In genomic region chr7:100429637-100430449, GRCh38 we compare ENCODE assay signal across 8 cellular contexts. TPM values are rescaled to one million over a fixed set of nuclear protein-coding genes. Genes with fewer than 3 reads are reported as not detected.
A peak's percentile ranks its signal among the peaks of the same experiment; 100 is the strongest.
DNase-seq lines count a peak whose midpoint lies in the region; ATAC-seq and TF ChIP-seq lines count a peak whose summit lies in the region.

Gene MEPCE (plus strand): TSS chr7:100429831. CDS start chr7:100430019, 188 bp downstream.

- CTCF ChIA-PET in HEK293 (lab: Yijun Ruan, JAX): interaction anchor here (0.7 to 1.4 kb wide), 3 partner anchors 22 to 297 kb away, joined by 3 to 5 read pairs (median 3); no protein-coding TSS in a partner anchor

- peak within 1 kb of the TSS; percentile 83 for H3K4me3 ChIP-seq in HEK293 (ENCODE audit: low read depth, low read length)
- peak within 1 kb of the TSS; percentile 94 for H3K4me3 ChIP-seq in NB4 (ENCODE audit: low read depth, low read length)
- H3K4me3 ChIP-seq in SK-N-MC: peak within 1 kb of the TSS; percentile 97
- peak within 1 kb of the TSS; percentile 74 for H3K4me3 ChIP-seq in neuron (ENCODE audit: low read length)
- peak within 1 kb of the TSS; percentile 69 to 88 for H3K4me3 ChIP-seq in stomach smooth muscle (ENCODE audit: low read length in 2 of 2)

- ATAC-seq in foreskin keratinocyte: peak; percentile 58

- in situ Hi-C loops in G401 (cut with HindIII; ENCODE audit: low sequenced_read_pairs): no loop called here

- POLR2A ChIA-PET in HEK293 (lab: Yijun Ruan, JAX): interaction anchor here (0.5 to 3.3 kb wide), 47 partner anchors 7 to 860 kb away, joined by 3 to 39 read pairs (median 5); partner anchors contain the start of genes AGFG2, AP4M1, EPHB4 and FBXO24

- peaks cover 4% of the 10 kb centered on the region for H3K4me1 ChIP-seq in HEK293 (ENCODE audit: control insufficient read depth, insufficient read depth, low read length)
- peaks cover under 1% of the 10 kb centered on the region for H3K4me1 ChIP-seq in foreskin keratinocyte
- H3K4me1 ChIP-seq in neuron (ENCODE audit: insufficient read depth, low read length): peaks cover 20% of the 10 kb centered on the region
- H3K4me1 ChIP-seq in stomach smooth muscle (ENCODE audit: control insufficient read depth, insufficient read depth, low read length): peaks cover 39% of the 10 kb centered on the region

- TF ChIP-seq POLR2A in NB4 (IDR thresholded peaks at IDR 0.05; ENCODE audit: extremely low read depth, insufficient read length): peak; percentile 58

- H3K9ac ChIP-seq in SK-N-MC (ENCODE audit: insufficient read length) (peak within 1 kb of the TSS; percentile 100), stomach smooth muscle (ENCODE audit: low read length in 2 of 2) (peak within 1 kb of the TSS; percentile 92 to 98)

- peak within 1 kb of the TSS; percentile 69 for H2AFZ ChIP-seq in neuron (ENCODE audit: low read depth, low read length)

- no peak for TF ChIP-seq CTCF in HEK293 (tag by site-specific recombination; IDR thresholded peaks at IDR 0.05)
- TF ChIP-seq CTCF in NB4 (IDR thresholded peaks at IDR 0.05; ENCODE audit: low read depth, low read length): no peak
- peak; percentile 2 for TF ChIP-seq CTCF in foreskin keratinocyte (conservative IDR thresholded peaks at IDR 0.05)

- no peaks in the 10 kb centered on the region for H3K27me3 ChIP-seq in foreskin keratinocyte
- no peaks in the 10 kb centered on the region for H3K27me3 ChIP-seq in neuron (ENCODE audit: insufficient read depth, low read length)
- no peaks in the 10 kb centered on the region for H3K27me3 ChIP-seq in stomach smooth muscle (ENCODE audit: control insufficient read depth in 1 of 2, insufficient read depth in 2 of 2, low read length in 2 of 2)

- no peaks in the 10 kb centered on the region for H3K9me3 ChIP-seq in HEK293 (ENCODE audit: control insufficient read depth, insufficient read depth, low read depth, low read length)
- peaks cover 2% of the 10 kb centered on the region; the same call in 1 of the 2 replicates for H3K9me3 ChIP-seq in SK-N-MC (ENCODE audit: low read depth, low read length)
- H3K9me3 ChIP-seq in neuron (ENCODE audit: low read length): no peaks in the 10 kb centered on the region
- H3K9me3 ChIP-seq in stomach smooth muscle (ENCODE audit: control insufficient read depth in 2 of 2, low read length in 2 of 2): no peaks in the 10 kb centered on the region

- peak; percentile 92 for DNase-seq in G401 (ENCODE audit: low spot score)
- peak; percentile 95 for DNase-seq in NB4 (ENCODE audit: low read depth)
- DNase-seq in SK-N-MC (ENCODE audit: low read depth, low spot score): peak; percentile 81
- peak; percentile 94 for DNase-seq in activated naive CD4-positive, alpha-beta T cell treated with Interleukin-2 at 50 U/mL for 16 hours
- peak; percentile 78 to 89 for DNase-seq in foreskin keratinocyte

- peaks cover 4 to 44% of the 10 kb centered on the region in 2 experiments; a peak in 2 of 3 replicates for H3K36me3 ChIP-seq in HEK293 (ENCODE audit: control insufficient read depth in 2 of 2, insufficient read depth in 1 of 2, low read length in 2 of 2)
- H3K36me3 ChIP-seq in SK-N-MC (ENCODE audit: insufficient read depth, low read length): peaks cover 39% of the 10 kb centered on the region
- peaks cover 34% of the 10 kb centered on the region for H3K36me3 ChIP-seq in neuron (ENCODE audit: insufficient read depth, low read length)
- H3K36me3 ChIP-seq in stomach smooth muscle (ENCODE audit: control insufficient read depth in 2 of 2, insufficient read depth in 2 of 2, low read length in 2 of 2): peaks cover 16 to 20% of the 10 kb centered on the region in 2 donors

- H3K27ac ChIP-seq in HEK293 (ENCODE audit: extremely low read depth, low read depth, low read length): peak within 1 kb of the TSS; percentile 97
- peak within 1 kb of the TSS; percentile 100 for H3K27ac ChIP-seq in SK-N-MC
- peak within 1 kb of the TSS; percentile 87 for H3K27ac ChIP-seq in foreskin keratinocyte
- H3K27ac ChIP-seq in stomach smooth muscle (ENCODE audit: low read length): peak within 1 kb of the TSS; percentile 100

TF ChIP-seq in HEK293, 187 proteins besides CTCF, POLR2A, EP300 and RAD21 (continues in another document):
- TF ChIP-seq ZNF76 (tag by site-specific recombination; IDR thresholded peaks at IDR 0.05; ENCODE audit: borderline replicate concordance, low read depth) (peak; percentile 28; the same call in 1 of the 2 replicates), PRDM10 (tag by site-specific recombination; IDR thresholded peaks at IDR 0.05) (0 out of 2 replicates have a peak, but pooled peaks have one; percentile 8), ZNF184 (tag by site-specific recombination; IDR thresholded peaks at IDR 0.05) (0 out of 2 replicates have a peak, but pooled peaks have one; percentile 36), GLIS1 (tag by site-specific recombination; IDR thresholded peaks at IDR 0.05) (peak; percentile 98), ZNF112 (tag by site-specific recombination; IDR thresholded peaks at IDR 0.05) (no peak), ZNF121 (tag by site-specific recombination; IDR thresholded peaks at IDR 0.05) (no peak), ZBTB7A (tag by site-specific recombination; IDR thresholded peaks at IDR 0.05; ENCODE audit: low read depth) (peak; percentile 16; the same call in 1 of the 2 replicates), ZNF596 (tag by site-specific recombination; IDR thresholded peaks at IDR 0.05) (0 out of 2 replicates have a peak, but pooled peaks have one; percentile 40), OVOL3 (tag by site-specific recombination; IDR thresholded peaks at IDR 0.05) (no peak), ZEB2 (tag by site-specific recombination; IDR thresholded peaks at IDR 0.05) (0 out of 2 replicates have a peak, but pooled peaks have one; percentile 11), ZNF23 (tag by site-specific recombination; IDR thresholded peaks at IDR 0.05; ENCODE audit: borderline replicate concordance) (no peak), ZIC2 (tag by site-specific recombination; IDR thresholded peaks at IDR 0.05) (peak; percentile 72)
- TF ChIP-seq, protein P1, sequence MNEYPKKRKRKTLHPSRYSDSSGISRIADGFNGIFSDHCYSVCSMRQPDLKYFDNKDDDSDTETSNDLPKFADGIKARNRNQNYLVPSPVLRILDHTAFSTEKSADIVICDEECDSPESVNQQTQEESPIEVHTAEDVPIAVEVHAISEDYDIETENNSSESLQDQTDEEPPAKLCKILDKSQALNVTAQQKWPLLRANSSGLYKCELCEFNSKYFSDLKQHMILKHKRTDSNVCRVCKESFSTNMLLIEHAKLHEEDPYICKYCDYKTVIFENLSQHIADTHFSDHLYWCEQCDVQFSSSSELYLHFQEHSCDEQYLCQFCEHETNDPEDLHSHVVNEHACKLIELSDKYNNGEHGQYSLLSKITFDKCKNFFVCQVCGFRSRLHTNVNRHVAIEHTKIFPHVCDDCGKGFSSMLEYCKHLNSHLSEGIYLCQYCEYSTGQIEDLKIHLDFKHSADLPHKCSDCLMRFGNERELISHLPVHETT (tag by site-specific recombination; IDR thresholded peaks at IDR 0.05): no peak
- TF ChIP-seq, protein P2, sequence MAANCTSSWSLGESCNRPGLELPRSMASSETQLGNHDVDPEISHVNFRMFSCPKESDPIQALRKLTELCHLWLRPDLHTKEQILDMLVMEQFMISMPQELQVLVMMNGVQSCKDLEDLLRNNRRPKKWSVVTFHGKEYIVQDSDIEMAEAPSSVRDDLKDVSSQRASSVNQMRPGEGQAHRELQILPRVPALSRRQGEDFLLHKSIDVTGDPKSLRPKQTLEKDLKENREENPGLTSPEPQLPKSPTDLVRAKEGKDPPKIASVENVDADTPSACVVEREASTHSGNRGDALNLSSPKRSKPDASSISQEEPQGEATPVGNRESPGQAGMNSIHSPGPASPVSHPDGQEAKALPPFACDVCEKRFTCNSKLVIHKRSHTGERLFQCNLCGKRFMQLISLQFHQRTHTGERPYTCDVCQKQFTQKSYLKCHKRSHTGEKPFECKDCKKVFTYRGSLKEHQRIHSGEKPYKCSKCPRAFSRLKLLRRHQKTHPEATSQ (tag by site-specific recombination; IDR thresholded peaks at IDR 0.05): 0 out of 2 replicates have a peak, but pooled peaks have one; percentile 16
- TF ChIP-seq, protein P3, sequence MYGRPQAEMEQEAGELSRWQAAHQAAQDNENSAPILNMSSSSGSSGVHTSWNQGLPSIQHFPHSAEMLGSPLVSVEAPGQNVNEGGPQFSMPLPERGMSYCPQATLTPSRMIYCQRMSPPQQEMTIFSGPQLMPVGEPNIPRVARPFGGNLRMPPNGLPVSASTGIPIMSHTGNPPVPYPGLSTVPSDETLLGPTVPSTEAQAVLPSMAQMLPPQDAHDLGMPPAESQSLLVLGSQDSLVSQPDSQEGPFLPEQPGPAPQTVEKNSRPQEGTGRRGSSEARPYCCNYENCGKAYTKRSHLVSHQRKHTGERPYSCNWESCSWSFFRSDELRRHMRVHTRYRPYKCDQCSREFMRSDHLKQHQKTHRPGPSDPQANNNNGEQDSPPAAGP (tag by site-specific recombination; IDR thresholded peaks at IDR 0.05): peak; percentile 61; the same call in 1 of the 2 replicates

RNA-seq across cellular contexts. Expression of gene MEPCE, which starts in this region (rescaled TPM):
- 42.5 and 57.7 TPM in 2 replicates for total RNA-seq in G401 (2014; rRNA removed; shearing (Covaris generic))
- total RNA-seq in foreskin keratinocyte: 27.6 and 34.1 TPM in 2 replicates
- 28.2 and 33.5 TPM in 2 replicates for polyA plus RNA-seq in foreskin keratinocyte

Comparison
In these comparisons a context has a peak if more than half of its experiments do, and no peak if none do; other contexts are left out.
1. Peak in every context shown above with its lines: DNase-seq, ATAC-seq, H3K4me3 ChIP-seq and H3K27ac ChIP-seq.